Comparison of ENCODE assay signal across 1 cellular context in the genomic region with DNA sequence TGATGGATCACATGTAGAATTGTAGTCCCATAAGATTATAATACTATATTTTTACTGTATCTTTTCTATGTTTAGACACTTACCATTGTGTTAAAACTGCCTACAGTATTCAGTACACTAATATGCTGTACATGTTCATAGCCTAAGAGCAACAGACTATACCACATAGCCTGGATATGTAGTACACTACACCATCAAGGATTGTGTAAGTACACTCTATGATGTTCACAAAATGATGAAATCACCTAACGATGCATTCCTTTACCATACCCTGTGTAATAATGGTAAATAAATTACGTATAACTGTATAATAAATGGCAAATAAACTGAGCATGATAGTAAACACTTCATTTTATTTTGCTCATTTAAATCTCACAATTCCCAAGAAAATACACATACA.
TF ChIP-seq lines count a peak whose summit lies in the region.

No MANE protein-coding gene starts in this region.

TF ChIP-seq in GM23338, 12 proteins besides CTCF, POLR2A, EP300 and RAD21 (continued from another document):
- TF ChIP-seq, protein P1, sequence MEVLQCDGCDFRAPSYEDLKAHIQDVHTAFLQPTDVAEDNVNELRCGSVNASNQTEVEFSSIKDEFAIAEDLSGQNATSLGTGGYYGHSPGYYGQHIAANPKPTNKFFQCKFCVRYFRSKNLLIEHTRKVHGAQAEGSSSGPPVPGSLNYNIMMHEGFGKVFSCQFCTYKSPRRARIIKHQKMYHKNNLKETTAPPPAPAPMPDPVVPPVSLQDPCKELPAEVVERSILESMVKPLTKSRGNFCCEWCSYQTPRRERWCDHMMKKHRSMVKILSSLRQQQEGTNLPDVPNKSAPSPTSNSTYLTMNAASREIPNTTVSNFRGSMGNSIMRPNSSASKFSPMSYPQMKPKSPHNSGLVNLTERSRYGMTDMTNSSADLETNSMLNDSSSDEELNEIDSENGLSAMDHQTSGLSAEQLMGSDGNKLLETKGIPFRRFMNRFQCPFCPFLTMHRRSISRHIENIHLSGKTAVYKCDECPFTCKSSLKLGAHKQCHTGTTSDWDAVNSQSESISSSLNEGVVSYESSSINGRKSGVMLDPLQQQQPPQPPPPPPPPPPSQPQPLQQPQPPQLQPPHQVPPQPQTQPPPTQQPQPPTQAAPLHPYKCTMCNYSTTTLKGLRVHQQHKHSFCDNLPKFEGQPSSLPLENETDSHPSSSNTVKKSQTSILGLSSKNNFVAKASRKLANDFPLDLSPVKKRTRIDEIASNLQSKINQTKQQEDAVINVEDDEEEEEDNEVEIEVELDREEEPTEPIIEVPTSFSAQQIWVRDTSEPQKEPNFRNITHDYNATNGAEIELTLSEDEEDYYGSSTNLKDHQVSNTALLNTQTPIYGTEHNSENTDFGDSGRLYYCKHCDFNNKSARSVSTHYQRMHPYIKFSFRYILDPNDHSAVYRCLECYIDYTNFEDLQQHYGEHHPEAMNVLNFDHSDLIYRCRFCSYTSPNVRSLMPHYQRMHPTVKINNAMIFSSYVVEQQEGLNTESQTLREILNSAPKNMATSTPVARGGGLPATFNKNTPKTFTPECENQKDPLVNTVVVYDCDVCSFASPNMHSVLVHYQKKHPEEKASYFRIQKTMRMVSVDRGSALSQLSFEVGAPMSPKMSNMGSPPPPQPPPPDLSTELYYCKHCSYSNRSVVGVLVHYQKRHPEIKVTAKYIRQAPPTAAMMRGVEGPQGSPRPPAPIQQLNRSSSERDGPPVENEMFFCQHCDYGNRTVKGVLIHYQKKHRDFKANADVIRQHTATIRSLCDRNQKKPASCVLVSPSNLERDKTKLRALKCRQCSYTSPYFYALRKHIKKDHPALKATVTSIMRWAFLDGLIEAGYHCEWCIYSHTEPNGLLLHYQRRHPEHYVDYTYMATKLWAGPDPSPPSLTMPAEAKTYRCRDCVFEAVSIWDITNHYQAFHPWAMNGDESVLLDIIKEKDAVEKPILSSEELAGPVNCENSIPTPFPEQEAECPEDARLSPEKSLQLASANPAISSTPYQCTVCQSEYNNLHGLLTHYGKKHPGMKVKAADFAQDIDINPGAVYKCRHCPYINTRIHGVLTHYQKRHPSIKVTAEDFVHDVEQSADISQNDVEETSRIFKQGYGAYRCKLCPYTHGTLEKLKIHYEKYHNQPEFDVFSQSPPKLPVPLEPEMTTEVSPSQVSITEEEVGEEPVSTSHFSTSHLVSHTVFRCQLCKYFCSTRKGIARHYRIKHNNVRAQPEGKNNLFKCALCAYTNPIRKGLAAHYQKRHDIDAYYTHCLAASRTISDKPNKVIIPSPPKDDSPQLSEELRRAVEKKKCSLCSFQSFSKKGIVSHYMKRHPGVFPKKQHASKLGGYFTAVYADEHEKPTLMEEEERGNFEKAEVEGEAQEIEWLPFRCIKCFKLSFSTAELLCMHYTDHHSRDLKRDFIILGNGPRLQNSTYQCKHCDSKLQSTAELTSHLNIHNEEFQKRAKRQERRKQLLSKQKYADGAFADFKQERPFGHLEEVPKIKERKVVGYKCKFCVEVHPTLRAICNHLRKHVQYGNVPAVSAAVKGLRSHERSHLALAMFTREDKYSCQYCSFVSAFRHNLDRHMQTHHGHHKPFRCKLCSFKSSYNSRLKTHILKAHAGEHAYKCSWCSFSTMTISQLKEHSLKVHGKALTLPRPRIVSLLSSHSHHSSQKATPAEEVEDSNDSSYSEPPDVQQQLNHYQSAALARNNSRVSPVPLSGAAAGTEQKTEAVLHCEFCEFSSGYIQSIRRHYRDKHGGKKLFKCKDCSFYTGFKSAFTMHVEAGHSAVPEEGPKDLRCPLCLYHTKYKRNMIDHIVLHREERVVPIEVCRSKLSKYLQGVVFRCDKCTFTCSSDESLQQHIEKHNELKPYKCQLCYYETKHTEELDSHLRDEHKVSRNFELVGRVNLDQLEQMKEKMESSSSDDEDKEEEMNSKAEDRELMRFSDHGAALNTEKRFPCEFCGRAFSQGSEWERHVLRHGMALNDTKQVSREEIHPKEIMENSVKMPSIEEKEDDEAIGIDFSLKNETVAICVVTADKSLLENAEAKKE (CRISPR knock-in tag; IDR thresholded peaks at IDR 0.05), result no peak
- TF ChIP-seq EZH2phosphoT487 (IDR thresholded peaks at IDR 0.05; ENCODE audit: unreplicated experiment) (no peak), CREB1 (CRISPR knock-in tag; IDR thresholded peaks at IDR 0.05; ENCODE audit: low read depth) (no peak), ZNF114 (CRISPR knock-in tag; IDR thresholded peaks at IDR 0.05) (no peak), JUNB (IDR thresholded peaks at IDR 0.05; ENCODE audit: unreplicated experiment) (no peak), POLR2AphosphoS5 (IDR thresholded peaks at IDR 0.05; ENCODE audit: low read depth) (no peak), EZH2 (IDR thresholded peaks at IDR 0.05; ENCODE audit: low read depth, unreplicated experiment) (no peak), NANOG (IDR thresholded peaks at IDR 0.05; ENCODE audit: borderline replicate concordance) (no peak), STAT1 (IDR thresholded peaks at IDR 0.05; ENCODE audit: unreplicated experiment) (no peak)
- TF ChIP-seq, protein P2, sequence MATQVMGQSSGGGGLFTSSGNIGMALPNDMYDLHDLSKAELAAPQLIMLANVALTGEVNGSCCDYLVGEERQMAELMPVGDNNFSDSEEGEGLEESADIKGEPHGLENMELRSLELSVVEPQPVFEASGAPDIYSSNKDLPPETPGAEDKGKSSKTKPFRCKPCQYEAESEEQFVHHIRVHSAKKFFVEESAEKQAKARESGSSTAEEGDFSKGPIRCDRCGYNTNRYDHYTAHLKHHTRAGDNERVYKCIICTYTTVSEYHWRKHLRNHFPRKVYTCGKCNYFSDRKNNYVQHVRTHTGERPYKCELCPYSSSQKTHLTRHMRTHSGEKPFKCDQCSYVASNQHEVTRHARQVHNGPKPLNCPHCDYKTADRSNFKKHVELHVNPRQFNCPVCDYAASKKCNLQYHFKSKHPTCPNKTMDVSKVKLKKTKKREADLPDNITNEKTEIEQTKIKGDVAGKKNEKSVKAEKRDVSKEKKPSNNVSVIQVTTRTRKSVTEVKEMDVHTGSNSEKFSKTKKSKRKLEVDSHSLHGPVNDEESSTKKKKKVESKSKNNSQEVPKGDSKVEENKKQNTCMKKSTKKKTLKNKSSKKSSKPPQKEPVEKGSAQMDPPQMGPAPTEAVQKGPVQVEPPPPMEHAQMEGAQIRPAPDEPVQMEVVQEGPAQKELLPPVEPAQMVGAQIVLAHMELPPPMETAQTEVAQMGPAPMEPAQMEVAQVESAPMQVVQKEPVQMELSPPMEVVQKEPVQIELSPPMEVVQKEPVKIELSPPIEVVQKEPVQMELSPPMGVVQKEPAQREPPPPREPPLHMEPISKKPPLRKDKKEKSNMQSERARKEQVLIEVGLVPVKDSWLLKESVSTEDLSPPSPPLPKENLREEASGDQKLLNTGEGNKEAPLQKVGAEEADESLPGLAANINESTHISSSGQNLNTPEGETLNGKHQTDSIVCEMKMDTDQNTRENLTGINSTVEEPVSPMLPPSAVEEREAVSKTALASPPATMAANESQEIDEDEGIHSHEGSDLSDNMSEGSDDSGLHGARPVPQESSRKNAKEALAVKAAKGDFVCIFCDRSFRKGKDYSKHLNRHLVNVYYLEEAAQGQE (IDR thresholded peaks at IDR 0.05; ENCODE audit: unreplicated experiment), result no peak
- TF ChIP-seq, protein P3, sequence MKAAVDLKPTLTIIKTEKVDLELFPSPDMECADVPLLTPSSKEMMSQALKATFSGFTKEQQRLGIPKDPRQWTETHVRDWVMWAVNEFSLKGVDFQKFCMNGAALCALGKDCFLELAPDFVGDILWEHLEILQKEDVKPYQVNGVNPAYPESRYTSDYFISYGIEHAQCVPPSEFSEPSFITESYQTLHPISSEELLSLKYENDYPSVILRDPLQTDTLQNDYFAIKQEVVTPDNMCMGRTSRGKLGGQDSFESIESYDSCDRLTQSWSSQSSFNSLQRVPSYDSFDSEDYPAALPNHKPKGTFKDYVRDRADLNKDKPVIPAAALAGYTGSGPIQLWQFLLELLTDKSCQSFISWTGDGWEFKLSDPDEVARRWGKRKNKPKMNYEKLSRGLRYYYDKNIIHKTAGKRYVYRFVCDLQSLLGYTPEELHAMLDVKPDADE (IDR thresholded peaks at IDR 0.05), result no peak
TF ChIP-seq in GM23338: peak in this region for 0.
